26 cellular contexts compared by ENCODE assay signal in genomic region chr12:116297224-116297834, GRCh38. TPM values are rescaled to one million over a fixed set of nuclear protein-coding genes. Genes with fewer than 3 reads are reported as not detected.
DNase-seq lines count a peak whose midpoint lies in the region; ATAC-seq, FAIRE-seq and TF ChIP-seq lines count a peak whose summit lies in the region.
"Had no signal": no experiment of that assay in that cellular context is flagged by ENCODE, and none has a peak within 500 bp of the region (broad histone marks: within the 10 kb centered on the region; RNA-seq: fewer than 3 reads in every experiment).

No MANE protein-coding gene starts in this region.

- H3K4me3 ChIP-seq in HEK293 (ENCODE audit: low read depth, low read length) (no peak overlapping the region), K562 (no peak overlapping the region), mesendoderm (ENCODE audit: low read length) (no peak overlapping the region)
- H3K4me3 ChIP-seq: BLaER1, GM12878 had no signal

- H3K4me3 Mint-ChIP-seq in nephron = no peak overlapping the region
- no peak overlapping the region for H3K4me3 Mint-ChIP-seq in stimulated activated naive B cell treated with anti-CD40 and anti-IgM and Interleukin-4, amounts not matched to agents 10 μg/mL and 1 μg/mL and 100 μg/mL, for 72 hours
- H3K4me3 Mint-ChIP-seq: CD14-positive monocyte; CD4-positive, CD25-positive, alpha-beta regulatory T cell; CD8-positive, alpha-beta memory T cell had no signal

- no peak overlapping the region for H3K9ac ChIP-seq in K562 (ENCODE audit: insufficient read depth in 1 of 2, low read depth in 2 of 2, low read length in 2 of 2)
- H3K9ac ChIP-seq in mesendoderm (ENCODE audit: low read length) = no peak overlapping the region
- H3K9ac ChIP-seq: BLaER1 had no signal

- no peaks in the 10 kb centered on the region for H3K27me3 ChIP-seq in K562 (ENCODE audit: control insufficient read depth in 2 of 2, insufficient read depth in 2 of 2, low read length in 2 of 2)
- H3K27me3 ChIP-seq in mesendoderm (ENCODE audit: insufficient read depth, low read length, poor library complexity) = no peaks in the 10 kb centered on the region
- H3K27me3 ChIP-seq: BE2C, BLaER1 had no signal

- H2BK5ac ChIP-seq in mesendoderm (ENCODE audit: low read length) = no peak overlapping the region

- 51% methylated on average over 3 of the region's 3 CpGs for WGBS in K562 (ENCODE audit: insufficient coverage, low coverage, missing lambda C conversion rate)
- no CpG with 5 or more reads among the region's 3 CpGs for WGBS in mesendoderm (ENCODE audit: extremely low coverage, insufficient coverage, low lambda C conversion rate)

- peaks cover 13% of the 10 kb centered on the region for H3K27me3 Mint-ChIP-seq in nephron (ENCODE audit: low read depth)
- H3K27me3 Mint-ChIP-seq in stimulated activated naive B cell treated with anti-CD40 and anti-IgM and Interleukin-4, amounts not matched to agents 10 μg/mL and 1 μg/mL and 100 μg/mL, for 72 hours = peaks cover 0 to 4% of the 10 kb centered on the region in 2 donors

- TF ChIP-seq POLR2A in K562 (conservative IDR thresholded peaks at IDR 0.05) = no peak

- no peaks in the 10 kb centered on the region for H3K9me1 ChIP-seq in K562 (ENCODE audit: control insufficient read depth, insufficient read depth, low read length)

- in situ Hi-C loops in K562 (cut with MboI) = no loop called here

- ATAC-seq in K562 (no peak), GM21381 (IDR thresholded peaks at IDR 0.05; ENCODE audit: unreplicated experiment) (no peak)
- no peak for ATAC-seq in stimulated activated naive B cell treated with anti-CD40 and anti-IgM and Interleukin-4, amounts not matched to agents 10 μg/mL and 1 μg/mL and 100 μg/mL, for 72 hours (replicated peaks)
- ATAC-seq: GM12878 had no signal

- no peak overlapping the region for H4K5ac ChIP-seq in mesendoderm (ENCODE audit: low read length)

- no peaks in the 10 kb centered on the region for H4K20me1 ChIP-seq in K562 (replicated peaks; ENCODE audit: control insufficient read depth, insufficient read depth, low read length)
- H4K20me1 ChIP-seq: BLaER1 had no signal

- H2BK15ac ChIP-seq in mesendoderm (replicated peaks; ENCODE audit: low read depth) = no peak overlapping the region

- intact Hi-C loops in K562 (cut with micrococcal nuclease) = no loop called here

- H2AFZ ChIP-seq in K562 (ENCODE audit: low read depth, low read length) = no peak overlapping the region

- H3K4me2 ChIP-seq in K562 (ENCODE audit: insufficient read depth, low read length) (no peak overlapping the region), mesendoderm (ENCODE audit: low read length) (no peak overlapping the region)
- H3K4me2 ChIP-seq: BLaER1 had no signal

- H3K4me1 Mint-ChIP-seq in nephron = peaks cover 64% of the 10 kb centered on the region
- peaks cover 5% of the 10 kb centered on the region in 2 donors for H3K4me1 Mint-ChIP-seq in stimulated activated naive B cell treated with anti-CD40 and anti-IgM and Interleukin-4, amounts not matched to agents 10 μg/mL and 1 μg/mL and 100 μg/mL, for 72 hours
- H3K4me1 Mint-ChIP-seq: CD4-positive, alpha-beta memory T cell; CD4-positive, CD25-positive, alpha-beta regulatory T cell; CD8-positive, alpha-beta memory T cell had no signal

- no TSS peak for BruUV-seq in K562 (replicated peaks; lab: Mats Ljungman, UMichigan)

- no peaks in the 10 kb centered on the region for H3K9me3 Mint-ChIP-seq in nephron
- H3K9me3 Mint-ChIP-seq in stimulated activated naive B cell treated with anti-CD40 and anti-IgM and Interleukin-4, amounts not matched to agents 10 μg/mL and 1 μg/mL and 100 μg/mL, for 72 hours = peaks cover 2 to 5% of the 10 kb centered on the region in 2 donors
- H3K9me3 Mint-ChIP-seq: CD8-positive, alpha-beta memory T cell had no signal

- no peak overlapping the region for H3K18ac ChIP-seq in mesendoderm (ENCODE audit: low read length)

- H3K79me1 ChIP-seq in mesendoderm (ENCODE audit: low read length) = no peaks in the 10 kb centered on the region

- DNase-seq in K562 (ENCODE audit: extremely low read depth in 1 of 4, low spot score in 3 of 4) (no peak), 8988T (no peak), mesendoderm (no peak)
- no peak for DNase-seq in stimulated activated naive B cell treated with anti-CD40 and anti-IgM and Interleukin-4, amounts not matched to agents 10 μg/mL and 1 μg/mL and 100 μg/mL, for 72 hours
- DNase-seq: ACHN; BE2C; C1 segment of cervical spinal cord; CD4-positive, alpha-beta memory T cell; CD4-positive, CD25-positive, alpha-beta regulatory T cell; CD8-positive, alpha-beta memory T cell; COR-L47; DMS 273 treated with DMSO at 0.1 percent for 48 hours; DMS153; DMS79; DND-41; EL; GDM1 had no signal

- FAIRE-seq in K562 (lab: Jason Lieb, UNC) = no peak
- FAIRE-seq: A204.1, GM12878, GM12892, GM18507 had no signal

- H3K4ac ChIP-seq in mesendoderm (ENCODE audit: low read depth, low read length) = no peak overlapping the region

- no peak for TF ChIP-seq RAD21 in K562 (CRISPR knock-in tag; conservative IDR thresholded peaks at IDR 0.05 in 1 of 2, IDR thresholded peaks at IDR 0.05 in 1 of 2)

- H3K36me3 ChIP-seq in HEK293 (ENCODE audit: control insufficient read depth in 2 of 2, insufficient read depth in 1 of 2, low read length in 2 of 2) = no peaks in the 10 kb centered on the region
- H3K36me3 ChIP-seq in K562 (ENCODE audit: control insufficient read depth, insufficient read depth, low read length) = no peaks in the 10 kb centered on the region
- no peaks in the 10 kb centered on the region for H3K36me3 ChIP-seq in mesendoderm (ENCODE audit: control insufficient read depth, insufficient read depth, low read length)
- H3K36me3 ChIP-seq: BE2C, BLaER1 had no signal

- H3K9me3 ChIP-seq in HEK293 (ENCODE audit: control insufficient read depth, insufficient read depth, low read depth, low read length) (no peaks in the 10 kb centered on the region), K562 (replicated peaks; ENCODE audit: control insufficient read depth, insufficient read depth, low read depth, low read length) (no peaks in the 10 kb centered on the region)
- H3K9me3 ChIP-seq: BE2C, BLaER1 had no signal

- no peak overlapping the region for H3K23ac ChIP-seq in mesendoderm (ENCODE audit: low read length)

- no peak for TF ChIP-seq EP300 in K562 (IDR thresholded peaks at IDR 0.05; ENCODE audit: low read length)

- H3K27ac Mint-ChIP-seq in nephron = peak overlapping the region in 2 of 3 experiments; percentile 69 to 87
- peak overlapping the region; percentile 6 for H3K27ac Mint-ChIP-seq in stimulated activated naive B cell treated with anti-CD40 and anti-IgM and Interleukin-4, amounts not matched to agents 10 μg/mL and 1 μg/mL and 100 μg/mL, for 72 hours
- H3K27ac Mint-ChIP-seq: CD14-positive monocyte; CD4-positive, alpha-beta memory T cell; CD4-positive, CD25-positive, alpha-beta regulatory T cell had no signal

- CTCF ChIA-PET in HEK293 (lab: Yijun Ruan, JAX) (no interaction called here), K562 (lab: Yijun Ruan, JAX; ENCODE audit: low intra/inter-chr PET ratio) (no interaction called here)

- H2BK120ac ChIP-seq in mesendoderm (ENCODE audit: low read depth, low read length) = no peak overlapping the region

- H3K27ac ChIP-seq in HEK293 (ENCODE audit: extremely low read depth, low read depth, low read length) = no peak overlapping the region
- no peak overlapping the region for H3K27ac ChIP-seq in K562 (ENCODE audit: extremely low read depth, low read depth, low read length)
- no peak overlapping the region for H3K27ac ChIP-seq in mesendoderm (ENCODE audit: low read depth, low read length)
- H3K27ac ChIP-seq: BLaER1 had no signal

- POLR2A ChIA-PET in HEK293 (lab: Yijun Ruan, JAX) = no interaction called here
- POLR2A ChIA-PET in K562 (lab: Yijun Ruan, JAX) = interaction anchor here (0.6 kb wide), 2 partner anchors 184 to 226 kb away, joined by 3 to 6 read pairs; no protein-coding TSS in a partner anchor

- no peak overlapping the region for H4K8ac ChIP-seq in mesendoderm (ENCODE audit: low read depth, low read length)

- TF ChIP-seq CTCF in HEK293 (tag by site-specific recombination; IDR thresholded peaks at IDR 0.05) = no peak
- no peak for TF ChIP-seq CTCF in K562 (IDR thresholded peaks at IDR 0.05 in 2 of 3, conservative IDR thresholded peaks at IDR 0.05 in 1 of 3; ENCODE audit: insufficient read depth in 2 of 3, low read depth in 1 of 3, low read length in 3 of 3)
- TF ChIP-seq CTCF in nephron (IDR thresholded peaks at IDR 0.05; ENCODE audit: unreplicated experiment in 3 of 3) = no peak

- H3K79me2 ChIP-seq in K562 (ENCODE audit: control insufficient read depth, insufficient read depth, low read length) = no peaks in the 10 kb centered on the region
- no peaks in the 10 kb centered on the region for H3K79me2 ChIP-seq in mesendoderm (ENCODE audit: control insufficient read depth, insufficient read depth, low read length)

- no peak overlapping the region for H2AK5ac ChIP-seq in mesendoderm (ENCODE audit: low read length)

- H3K56ac ChIP-seq in mesendoderm (ENCODE audit: low read length) = no peak overlapping the region

- H3K4me1 ChIP-seq in HEK293 (ENCODE audit: control insufficient read depth, insufficient read depth, low read length) (peaks cover 11% of the 10 kb centered on the region), K562 (replicated peaks in 1 of 2; ENCODE audit: control insufficient read depth in 2 of 2, insufficient read depth in 2 of 2, low read length in 2 of 2) (no peaks in the 10 kb centered on the region), mesendoderm (ENCODE audit: control insufficient read depth, low read depth, low read length) (peaks cover 4% of the 10 kb centered on the region)
- H3K4me1 ChIP-seq: BE2C had no signal

- no peaks in the 10 kb centered on the region for H3K36me3 Mint-ChIP-seq in nephron (ENCODE audit: low read depth)
- H3K36me3 Mint-ChIP-seq in stimulated activated naive B cell treated with anti-CD40 and anti-IgM and Interleukin-4, amounts not matched to agents 10 μg/mL and 1 μg/mL and 100 μg/mL, for 72 hours = no peaks in the 10 kb centered on the region
- H3K36me3 Mint-ChIP-seq: CD14-positive monocyte; CD4-positive, CD25-positive, alpha-beta regulatory T cell had no signal

RNA-seq across cellular contexts. Expression of gene MED13L, which starts 19.8 kb away (rescaled TPM):
- 259 and 607 TPM in 2 replicates for total RNA-seq in K562 (2011; cell fraction: chromatin; rRNA removed; ENCODE audit: low replicate concordance)
- 97.6 and 127 TPM in 2 replicates for total RNA-seq in K562 (2011; cell fraction: nucleolus; rRNA removed)
- 277 and 397 TPM in 2 replicates for total RNA-seq in K562 (2011; cell fraction: nucleoplasm; rRNA removed)
- total RNA-seq in K562 (2014; rRNA removed) = 29.3 and 32.5 TPM in 2 replicates
- total RNA-seq in K562 (2014; rRNA removed; fragmentation: Illumina TruSeq; extraction: Trizol) = 71.9 and 82.3 TPM in 2 replicates
- 70.1 and 70.8 TPM in 2 replicates for total RNA-seq in K562 (2015; rRNA removed; fragmentation: Illumina TruSeq; extraction: Trizol)
- 76.9 and 90.3 TPM in 2 replicates for total RNA-seq in K562 (2021)
- 45.8 and 48.0 TPM in 2 replicates for polyA plus RNA-seq in K562 (2011; rRNA removed)
- polyA plus RNA-seq in K562 (2011; cell fraction: cytosol; rRNA removed) = 26.1 and 36.3 TPM in 2 replicates
- 102 and 117 TPM in 2 replicates for polyA plus RNA-seq in K562 (2011; cell fraction: nucleus; rRNA removed)
- 29.2 and 39.4 TPM in 2 replicates for polyA plus RNA-seq in K562 (2012)
- polyA plus RNA-seq in K562 (2014; fragmentation: Illumina TruSeq; extraction: Trizol) = 34.0 and 36.9 TPM in 2 replicates
- polyA plus RNA-seq in K562 (2014; fragmentation: Nextera tagmentation; extraction: Ambion mirVana) = 10 to 100 TPM; 13.4 to 22.0 TPM
- 25.7 and 26.8 TPM in 2 replicates for polyA plus RNA-seq in K562 (2014; rRNA removed)
- 279 and 322 TPM in 2 replicates for polyA minus RNA-seq in K562 (2011; rRNA and poly(A)+ RNA removed)
- 59.1 and 73.6 TPM in 2 replicates for polyA minus RNA-seq in K562 (2011; cell fraction: cytosol; rRNA and poly(A)+ RNA removed)
- 174 and 313 TPM in 2 replicates for polyA minus RNA-seq in K562 (2011; cell fraction: nucleus; rRNA and poly(A)+ RNA removed)
- 25.0 TPM for polyA plus RNA-seq in mesendoderm (2013, experiment 1 of 2)
- polyA plus RNA-seq in mesendoderm (2013, experiment 2 of 2) = 25.0 TPM

Comparison
In these comparisons a context has a peak if more than half of its experiments do, and no peak if none do; other contexts are left out.
1. Of the 44 proteins assayed by ChIP-seq in both K562 and HEK293: peak only in K562: none; only in HEK293: none; in both: ZNF146; in neither: 43.